ENCODE assay signal across 18 cellular contexts in the genomic region with DNA sequence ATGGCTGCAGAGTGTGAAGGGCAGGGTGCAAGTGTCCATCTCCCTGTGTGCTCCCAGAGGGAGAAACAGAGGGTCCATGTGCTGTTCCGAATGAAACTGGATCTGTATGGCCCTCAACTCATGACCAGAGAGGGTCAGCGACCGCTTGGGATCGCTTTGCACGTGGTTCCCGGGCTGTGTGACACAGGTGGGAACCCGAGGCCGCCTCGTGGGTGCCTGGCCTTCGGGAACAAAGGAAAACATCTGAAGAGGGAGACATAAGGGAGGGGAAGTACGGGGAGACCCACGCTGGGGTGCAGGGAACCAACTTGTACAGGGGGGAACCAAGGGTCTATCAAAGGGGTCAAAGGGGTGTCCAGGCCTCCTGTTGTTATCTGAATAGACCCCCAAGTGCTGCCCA. TPM values are rescaled to one million over a fixed set of nuclear protein-coding genes. Genes with fewer than 3 reads are reported as not detected.
DNase-seq lines count a peak whose midpoint lies in the region; ATAC-seq and TF ChIP-seq lines count a peak whose summit lies in the region.
"Had no signal": no experiment of that assay in that cellular context is flagged by ENCODE, and none has a peak within 500 bp of the region (broad histone marks: within the 10 kb centered on the region; RNA-seq: fewer than 3 reads in every experiment).

No MANE protein-coding gene starts in this region.

- POLR2A ChIA-PET in activated CD4-positive, alpha-beta memory T cell treated with anti-CD3 and anti-CD28 coated beads, Interleukin-2, amount 10 ng/mL, durations not matched to agents 7 days and 5 days (lab: Charles Lee) = interaction anchor here (1.4 kb wide), 1 partner anchor 26 kb away, joined by 4 read pairs; no protein-coding TSS in a partner anchor
- POLR2A ChIA-PET in activated CD4-positive, alpha-beta memory T cell treated with anti-CD3 and anti-CD28 coated beads for 36 hours (lab: Charles Lee) = no interaction called here
- POLR2A ChIA-PET in A673 (lab: Charles Lee; ENCODE audit: low non-redundant PET) = no interaction called here

- DNase-seq in activated CD4-positive, alpha-beta memory T cell treated with anti-CD3 and anti-CD28 coated beads, Interleukin-2, amount 10 ng/mL, durations not matched to agents 7 days and 5 days = no peak
- DNase-seq in activated CD4-positive, alpha-beta memory T cell treated with anti-CD3 and anti-CD28 coated beads for 36 hours = no peak
- DNase-seq in A673 (ENCODE audit: low spot score) (no peak), SK-N-MC (ENCODE audit: low read depth, low spot score) (no peak), Calu3 (no peak)
- no peak for DNase-seq in stimulated activated effector memory CD8-positive, alpha-beta T cell treated with anti-CD3 and anti-CD28 coated beads, Interleukin-12 subunit alpha, Interleukin-12 subunit beta, amount 100 ng/mL, for 72 hours (ENCODE audit: low spot score in 2 of 2)
- DNase-seq in activated T-cell treated with anti-CD3 and anti-CD28 coated beads, Interleukin-2, amount 50 U/mL, for 24 hours = no peak
- DNase-seq: 8988T; CD8-positive, alpha-beta T cell; COR-L47; DMS153; DMS79; GDM1; GM23248 had no signal

- no TSS peak for BruUV-seq in A673 (replicated peaks; lab: Mats Ljungman, UMichigan)
- BruUV-seq in Calu3 (replicated peaks; lab: Mats Ljungman, UMichigan) = no TSS peak

- TF ChIP-seq CTCF in A673 (conservative IDR thresholded peaks at IDR 0.05; ENCODE audit: low read depth, low read length) (no peak), Calu3 (IDR thresholded peaks at IDR 0.05; ENCODE audit: unreplicated experiment) (no peak)

- H3K27ac ChIP-seq in A673 (ENCODE audit: low read depth, low read length, poor library complexity, severe bottlenecking) (peak overlapping the region; percentile 70), SK-N-MC (peak overlapping the region; percentile 99)
- H3K27ac ChIP-seq: BLaER1 treated with 17β-estradiol and CSF1 and Interleukin-3, amounts not matched to agents 10 nM and 100 nM; GM23248 had no signal

- H3K4me3 ChIP-seq in A673 (ENCODE audit: low read depth, low read length, poor library complexity, severe bottlenecking) = no peak overlapping the region
- no peak overlapping the region for H3K4me3 ChIP-seq in SK-N-MC
- H3K4me3 ChIP-seq: BLaER1 treated with 17β-estradiol and CSF1 and Interleukin-3, amounts not matched to agents 10 nM and 100 nM; GM23248; HAP-1 had no signal

- H3K36me3 Mint-ChIP-seq in activated CD4-positive, alpha-beta memory T cell treated with anti-CD3 and anti-CD28 coated beads, Interleukin-2, amount 10 ng/mL, durations not matched to agents 7 days and 5 days (ENCODE audit: low read depth) = no peaks in the 10 kb centered on the region
- H3K36me3 Mint-ChIP-seq in activated CD4-positive, alpha-beta memory T cell treated with anti-CD3 and anti-CD28 coated beads for 36 hours = no peaks in the 10 kb centered on the region
- no peaks in the 10 kb centered on the region for H3K36me3 Mint-ChIP-seq in stimulated activated effector memory CD8-positive, alpha-beta T cell treated with anti-CD3 and anti-CD28 coated beads, Interleukin-12 subunit alpha, Interleukin-12 subunit beta, amount 100 ng/mL, for 72 hours
- no peaks in the 10 kb centered on the region for H3K36me3 Mint-ChIP-seq in activated T-cell treated with anti-CD3 and anti-CD28 coated beads, Interleukin-2, amount 50 U/mL, for 24 hours (ENCODE audit: low read depth)
- H3K36me3 Mint-ChIP-seq in Calu3 (ENCODE audit: insufficient read depth, unreplicated experiment) = no peaks in the 10 kb centered on the region
- H3K36me3 Mint-ChIP-seq: CD8-positive, alpha-beta T cell had no signal

- H3K9ac ChIP-seq in SK-N-MC (ENCODE audit: insufficient read length) = no peak overlapping the region
- H3K9ac ChIP-seq: BLaER1 treated with 17β-estradiol and CSF1 and Interleukin-3, amounts not matched to agents 10 nM and 100 nM; GM23248 had no signal

- H3K4me3 Mint-ChIP-seq in activated CD4-positive, alpha-beta memory T cell treated with anti-CD3 and anti-CD28 coated beads, Interleukin-2, amount 10 ng/mL, durations not matched to agents 7 days and 5 days = no peak overlapping the region
- H3K4me3 Mint-ChIP-seq in activated CD4-positive, alpha-beta memory T cell treated with anti-CD3 and anti-CD28 coated beads for 36 hours = no peak overlapping the region
- no peak overlapping the region for H3K4me3 Mint-ChIP-seq in stimulated activated effector memory CD8-positive, alpha-beta T cell treated with anti-CD3 and anti-CD28 coated beads, Interleukin-12 subunit alpha, Interleukin-12 subunit beta, amount 100 ng/mL, for 72 hours
- no peak overlapping the region for H3K4me3 Mint-ChIP-seq in activated T-cell treated with anti-CD3 and anti-CD28 coated beads, Interleukin-2, amount 50 U/mL, for 24 hours
- no peak overlapping the region for H3K4me3 Mint-ChIP-seq in Calu3 (ENCODE audit: low read depth, unreplicated experiment)
- H3K4me3 Mint-ChIP-seq: B cell; CD8-positive, alpha-beta T cell had no signal

- CTCF ChIA-PET in activated CD4-positive, alpha-beta memory T cell treated with anti-CD3 and anti-CD28 coated beads, Interleukin-2, amount 10 ng/mL, durations not matched to agents 7 days and 5 days (lab: Charles Lee) = interaction anchor here (1.4 to 3.5 kb wide), 2 partner anchors 16 to 50 kb away, joined by 3 to 17 read pairs; no protein-coding TSS in a partner anchor
- CTCF ChIA-PET in activated CD4-positive, alpha-beta memory T cell treated with anti-CD3 and anti-CD28 coated beads for 36 hours (lab: Charles Lee) = no interaction called here
- CTCF ChIA-PET in A673 (lab: Charles Lee) (no interaction called here), Calu3 (lab: Charles Lee) (interaction anchor here (1.6 kb wide), 1 partner anchor 17 kb away, joined by 5 read pairs; no protein-coding TSS in a partner anchor)

- peaks cover 28% of the 10 kb centered on the region for H3K4me1 Mint-ChIP-seq in activated CD4-positive, alpha-beta memory T cell treated with anti-CD3 and anti-CD28 coated beads, Interleukin-2, amount 10 ng/mL, durations not matched to agents 7 days and 5 days
- H3K4me1 Mint-ChIP-seq in activated CD4-positive, alpha-beta memory T cell treated with anti-CD3 and anti-CD28 coated beads for 36 hours (ENCODE audit: low read depth) = peaks cover 14% of the 10 kb centered on the region
- peaks cover 24% of the 10 kb centered on the region for H3K4me1 Mint-ChIP-seq in stimulated activated effector memory CD8-positive, alpha-beta T cell treated with anti-CD3 and anti-CD28 coated beads, Interleukin-12 subunit alpha, Interleukin-12 subunit beta, amount 100 ng/mL, for 72 hours
- H3K4me1 Mint-ChIP-seq in activated T-cell treated with anti-CD3 and anti-CD28 coated beads, Interleukin-2, amount 50 U/mL, for 24 hours (ENCODE audit: low read depth) = peaks cover 16% of the 10 kb centered on the region
- peaks cover 12% of the 10 kb centered on the region for H3K4me1 Mint-ChIP-seq in Calu3 (ENCODE audit: low read depth, unreplicated experiment)

- peak overlapping the region; percentile 48 for H3K27ac Mint-ChIP-seq in activated CD4-positive, alpha-beta memory T cell treated with anti-CD3 and anti-CD28 coated beads, Interleukin-2, amount 10 ng/mL, durations not matched to agents 7 days and 5 days
- H3K27ac Mint-ChIP-seq in activated CD4-positive, alpha-beta memory T cell treated with anti-CD3 and anti-CD28 coated beads for 36 hours = no peak overlapping the region
- peak overlapping the region; percentile 63 for H3K27ac Mint-ChIP-seq in stimulated activated effector memory CD8-positive, alpha-beta T cell treated with anti-CD3 and anti-CD28 coated beads, Interleukin-12 subunit alpha, Interleukin-12 subunit beta, amount 100 ng/mL, for 72 hours
- H3K27ac Mint-ChIP-seq in activated T-cell treated with anti-CD3 and anti-CD28 coated beads, Interleukin-2, amount 50 U/mL, for 24 hours = no peak overlapping the region
- no peak overlapping the region for H3K27ac Mint-ChIP-seq in Calu3 (ENCODE audit: unreplicated experiment)
- H3K27ac Mint-ChIP-seq: B cell; CD8-positive, alpha-beta T cell had no signal

- no peaks in the 10 kb centered on the region for H3K9me3 ChIP-seq in A673 (ENCODE audit: low read depth, low read length, poor library complexity, severe bottlenecking)
- no peaks in the 10 kb centered on the region for H3K9me3 ChIP-seq in SK-N-MC (ENCODE audit: low read depth, low read length)
- H3K9me3 ChIP-seq: BLaER1 treated with 17β-estradiol and CSF1 and Interleukin-3, amounts not matched to agents 10 nM and 100 nM; HAP-1 had no signal

- ATAC-seq in stimulated activated effector memory CD8-positive, alpha-beta T cell treated with anti-CD3 and anti-CD28 coated beads, Interleukin-12 subunit alpha, Interleukin-12 subunit beta, amount 100 ng/mL, for 72 hours = no peak
- ATAC-seq: CD8-positive, alpha-beta T cell; HepG2 had no signal

- H3K36me3 ChIP-seq in A673 (ENCODE audit: insufficient read depth, low read length, poor library complexity, severe bottlenecking) (peaks cover 10% of the 10 kb centered on the region), SK-N-MC (ENCODE audit: insufficient read depth, low read length) (peaks cover 12% of the 10 kb centered on the region; the same call in 1 of the 2 replicates)
- H3K36me3 ChIP-seq: HAP-1 had no signal

- peaks cover 68% of the 10 kb centered on the region for H3K4me1 ChIP-seq in A673 (ENCODE audit: insufficient read depth, low read length, poor library complexity, severe bottlenecking)
- H3K4me1 ChIP-seq: HAP-1 had no signal

- H3K27me3 Mint-ChIP-seq in activated CD4-positive, alpha-beta memory T cell treated with anti-CD3 and anti-CD28 coated beads, Interleukin-2, amount 10 ng/mL, durations not matched to agents 7 days and 5 days = peaks cover 9% of the 10 kb centered on the region
- H3K27me3 Mint-ChIP-seq in activated CD4-positive, alpha-beta memory T cell treated with anti-CD3 and anti-CD28 coated beads for 36 hours = no peaks in the 10 kb centered on the region
- H3K27me3 Mint-ChIP-seq in activated T-cell treated with anti-CD3 and anti-CD28 coated beads, Interleukin-2, amount 50 U/mL, for 24 hours = no peaks in the 10 kb centered on the region
- H3K27me3 Mint-ChIP-seq in Calu3 (ENCODE audit: unreplicated experiment) = no peaks in the 10 kb centered on the region

- H3K27me3 ChIP-seq in A673 (replicated peaks; ENCODE audit: insufficient read depth, low read depth, low read length, poor library complexity) = no peaks in the 10 kb centered on the region
- H3K27me3 ChIP-seq: BLaER1 treated with 17β-estradiol and CSF1 and Interleukin-3, amounts not matched to agents 10 nM and 100 nM had no signal

- intact Hi-C loops in activated CD4-positive, alpha-beta memory T cell treated with anti-CD3 and anti-CD28 coated beads for 36 hours (cut with micrococcal nuclease) = no loop called here
- intact Hi-C loops in A673 (cut with micrococcal nuclease; ENCODE audit: unreplicated experiment) (loop anchor here (2.0 kb wide), 1 partner anchor 55 kb away; no protein-coding TSS in a partner anchor), Calu3 (cut with micrococcal nuclease; ENCODE audit: unreplicated experiment) (no loop called here)

- no peaks in the 10 kb centered on the region for H3K9me3 Mint-ChIP-seq in activated CD4-positive, alpha-beta memory T cell treated with anti-CD3 and anti-CD28 coated beads, Interleukin-2, amount 10 ng/mL, durations not matched to agents 7 days and 5 days
- no peaks in the 10 kb centered on the region for H3K9me3 Mint-ChIP-seq in activated CD4-positive, alpha-beta memory T cell treated with anti-CD3 and anti-CD28 coated beads for 36 hours
- no peaks in the 10 kb centered on the region for H3K9me3 Mint-ChIP-seq in stimulated activated effector memory CD8-positive, alpha-beta T cell treated with anti-CD3 and anti-CD28 coated beads, Interleukin-12 subunit alpha, Interleukin-12 subunit beta, amount 100 ng/mL, for 72 hours
- no peaks in the 10 kb centered on the region for H3K9me3 Mint-ChIP-seq in activated T-cell treated with anti-CD3 and anti-CD28 coated beads, Interleukin-2, amount 50 U/mL, for 24 hours
- no peaks in the 10 kb centered on the region for H3K9me3 Mint-ChIP-seq in Calu3 (ENCODE audit: low read depth, unreplicated experiment)
- H3K9me3 Mint-ChIP-seq: CD8-positive, alpha-beta T cell had no signal

RNA-seq across cellular contexts. Expression of gene SH3PXD2A, which starts 57.5 kb away (rescaled TPM):
- total RNA-seq in activated CD4-positive, alpha-beta memory T cell treated with anti-CD3 and anti-CD28 coated beads, Interleukin-2, amount 10 ng/mL, durations not matched to agents 7 days and 5 days = 10 to 100 TPM; 16.5 to 17.9 TPM
- 10 to 100 TPM in 1 of 2 experiments, 1 to 10 TPM in 1; 10.0 to 10.3 TPM for total RNA-seq in activated CD4-positive, alpha-beta memory T cell treated with anti-CD3 and anti-CD28 coated beads for 36 hours
- total RNA-seq in A673 (2021) (54.9 and 57.1 TPM in 2 replicates), Calu3 (2022) (7.5 TPM in 2 replicates)

Comparison
In these comparisons a context has a peak if more than half of its experiments do, and no peak if none do; other contexts are left out.
1. H3K27ac Mint-ChIP-seq: peak in activated CD4-positive, alpha-beta memory T cell treated with anti-CD3 and anti-CD28 coated beads, Interleukin-2, amount 10 ng/mL, durations not matched to agents 7 days and 5 days (single experiment) and stimulated activated effector memory CD8-positive, alpha-beta T cell treated with anti-CD3 and anti-CD28 coated beads, Interleukin-12 subunit alpha, Interleukin-12 subunit beta, amount 100 ng/mL, for 72 hours (single experiment); none in activated CD4-positive, alpha-beta memory T cell treated with anti-CD3 and anti-CD28 coated beads for 36 hours (single experiment), activated T-cell treated with anti-CD3 and anti-CD28 coated beads, Interleukin-2, amount 50 U/mL, for 24 hours (single experiment) and Calu3 (single experiment).
2. CTCF ChIA-PET loops: an anchor here in activated CD4-positive, alpha-beta memory T cell treated with anti-CD3 and anti-CD28 coated beads, Interleukin-2, amount 10 ng/mL, durations not matched to agents 7 days and 5 days (1.4 to 3.5 kb wide) and Calu3 (1.6 kb wide); none called in activated CD4-positive, alpha-beta memory T cell treated with anti-CD3 and anti-CD28 coated beads for 36 hours and A673.